ENCODE assay signal across 17 cellular contexts in genomic region chr17:31136319-31136718, GRCh38.
"Had no signal": no experiment of that assay in that cellular context is flagged by ENCODE, and none has a peak within 500 bp of the region (broad histone marks: within the 10 kb centered on the region; RNA-seq: fewer than 3 reads in every experiment).

No MANE protein-coding gene starts in this region.

- H3K4me3 ChIP-seq: lung, tibial artery had no signal

- DNase-seq: activated B cell treated with CpG ODN at 0.5 μM for 24 hours; activated CD4-positive, alpha-beta T cell treated with anti-CD3 and anti-CD28 coated beads for 48 hours; activated CD8-positive, alpha-beta T cell treated with anti-CD3 and anti-CD28 coated beads, Interleukin-2, amount 10 ng/mL, durations not matched to agents 7 days and 5 days; activated naive CD4-positive, alpha-beta T cell treated with anti-CD3 and anti-CD28 coated beads for 36 hours; activated T-cell treated with anti-CD3 and anti-CD28 coated beads, Interleukin-2, amount 50 U/mL, for 4 hours; effector memory CD8-positive, alpha-beta T cell; foreskin melanocyte; head of caudate nucleus; midbrain; occipital lobe; stimulated activated CD4-positive, alpha-beta T cell treated with anti-CD3 and anti-CD28 coated beads, Interleukin-2, amount 100 ng/mL, for 24 hours; stimulated activated naive CD8-positive, alpha-beta T cell treated with anti-CD3 and anti-CD28 coated beads, Interleukin-15, Interleukin-2, amounts not matched to agents 100 U/mL and 50 U/mL, for 24 hours; substantia nigra; T-cell; tibial artery had no signal

- H3K27ac ChIP-seq: tibial artery had no signal

- H3K27me3 ChIP-seq: tibial artery had no signal

- ATAC-seq: activated CD8-positive, alpha-beta T cell treated with anti-CD3 and anti-CD28 coated beads, Interleukin-2, amount 10 ng/mL, durations not matched to agents 7 days and 5 days; activated T-cell treated with anti-CD3 and anti-CD28 coated beads, Interleukin-2, amount 50 U/mL, for 4 hours; effector memory CD8-positive, alpha-beta T cell; left lobe of liver; stimulated activated naive CD8-positive, alpha-beta T cell treated with anti-CD3 and anti-CD28 coated beads, Interleukin-15, Interleukin-2, amounts not matched to agents 100 U/mL and 50 U/mL, for 24 hours; T-cell had no signal

- H3K9me3 ChIP-seq: tibial artery had no signal
